In the genomic region with DNA sequence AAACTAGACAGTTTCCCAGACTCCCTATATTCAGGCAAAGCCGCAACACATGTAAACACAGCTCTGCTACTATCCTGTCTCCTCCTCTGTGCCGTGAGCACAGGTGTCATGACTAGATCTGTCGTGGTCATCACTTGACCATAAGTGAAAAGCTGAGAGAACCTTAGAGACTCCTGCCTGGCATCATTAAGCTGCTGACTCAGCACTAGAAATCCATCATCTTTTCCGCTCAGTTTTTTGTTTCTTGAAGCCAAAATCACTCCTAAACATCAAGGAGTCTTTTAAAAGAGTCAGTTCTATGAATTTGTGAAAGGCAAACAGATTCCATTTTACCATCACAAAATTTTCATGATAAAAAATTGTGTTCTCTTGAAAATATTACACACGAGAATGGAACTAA, we compare ENCODE assay signal across 5 cellular contexts.
TF ChIP-seq lines count a peak whose summit lies in the region.

No MANE protein-coding gene starts in this region.

TF ChIP-seq in A549, 52 proteins besides CTCF, POLR2A, EP300 and RAD21:
- TF ChIP-seq MAFK (IDR thresholded peaks at IDR 0.05; ENCODE audit: partially characterized antibody), result peak; percentile 89
- TF ChIP-seq, protein P1, sequence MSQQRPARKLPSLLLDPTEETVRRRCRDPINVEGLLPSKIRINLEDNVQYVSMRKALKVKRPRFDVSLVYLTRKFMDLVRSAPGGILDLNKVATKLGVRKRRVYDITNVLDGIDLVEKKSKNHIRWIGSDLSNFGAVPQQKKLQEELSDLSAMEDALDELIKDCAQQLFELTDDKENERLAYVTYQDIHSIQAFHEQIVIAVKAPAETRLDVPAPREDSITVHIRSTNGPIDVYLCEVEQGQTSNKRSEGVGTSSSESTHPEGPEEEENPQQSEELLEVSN (IDR thresholded peaks at IDR 0.05; ENCODE audit: borderline replicate concordance, low read depth), result no peak

TF ChIP-seq in IMR-90, 13 proteins besides CTCF, POLR2A, EP300 and RAD21:
- TF ChIP-seq, protein P2, sequence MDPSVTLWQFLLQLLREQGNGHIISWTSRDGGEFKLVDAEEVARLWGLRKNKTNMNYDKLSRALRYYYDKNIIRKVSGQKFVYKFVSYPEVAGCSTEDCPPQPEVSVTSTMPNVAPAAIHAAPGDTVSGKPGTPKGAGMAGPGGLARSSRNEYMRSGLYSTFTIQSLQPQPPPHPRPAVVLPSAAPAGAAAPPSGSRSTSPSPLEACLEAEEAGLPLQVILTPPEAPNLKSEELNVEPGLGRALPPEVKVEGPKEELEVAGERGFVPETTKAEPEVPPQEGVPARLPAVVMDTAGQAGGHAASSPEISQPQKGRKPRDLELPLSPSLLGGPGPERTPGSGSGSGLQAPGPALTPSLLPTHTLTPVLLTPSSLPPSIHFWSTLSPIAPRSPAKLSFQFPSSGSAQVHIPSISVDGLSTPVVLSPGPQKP (IDR thresholded peaks at IDR 0.05; ENCODE audit: borderline replicate concordance, low read depth, low read length), result no peak
- peak; percentile 95 for TF ChIP-seq MAFK (IDR thresholded peaks at IDR 0.05; ENCODE audit: low read depth, low read length)

TF ChIP-seq in GM12878, 131 proteins besides CTCF, POLR2A, EP300 and RAD21 (continues in another document):
- TF ChIP-seq, protein P3, sequence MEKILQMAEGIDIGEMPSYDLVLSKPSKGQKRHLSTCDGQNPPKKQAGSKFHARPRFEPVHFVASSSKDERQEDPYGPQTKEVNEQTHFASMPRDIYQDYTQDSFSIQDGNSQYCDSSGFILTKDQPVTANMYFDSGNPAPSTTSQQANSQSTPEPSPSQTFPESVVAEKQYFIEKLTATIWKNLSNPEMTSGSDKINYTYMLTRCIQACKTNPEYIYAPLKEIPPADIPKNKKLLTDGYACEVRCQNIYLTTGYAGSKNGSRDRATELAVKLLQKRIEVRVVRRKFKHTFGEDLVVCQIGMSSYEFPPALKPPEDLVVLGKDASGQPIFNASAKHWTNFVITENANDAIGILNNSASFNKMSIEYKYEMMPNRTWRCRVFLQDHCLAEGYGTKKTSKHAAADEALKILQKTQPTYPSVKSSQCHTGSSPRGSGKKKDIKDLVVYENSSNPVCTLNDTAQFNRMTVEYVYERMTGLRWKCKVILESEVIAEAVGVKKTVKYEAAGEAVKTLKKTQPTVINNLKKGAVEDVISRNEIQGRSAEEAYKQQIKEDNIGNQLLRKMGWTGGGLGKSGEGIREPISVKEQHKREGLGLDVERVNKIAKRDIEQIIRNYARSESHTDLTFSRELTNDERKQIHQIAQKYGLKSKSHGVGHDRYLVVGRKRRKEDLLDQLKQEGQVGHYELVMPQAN (conservative IDR thresholded peaks at IDR 0.05), result no peak
- TF ChIP-seq KDM1A (IDR thresholded peaks at IDR 0.05; ENCODE audit: borderline replicate concordance) (no peak), RCOR1 (conservative IDR thresholded peaks at IDR 0.05; ENCODE audit: low read depth, low read length) (no peak), ZZZ3 (IDR thresholded peaks at IDR 0.05; ENCODE audit: control insufficient read depth, insufficient read length, low read depth) (no peak), LARP7 (IDR thresholded peaks at IDR 0.05) (no peak), NFYA (IDR thresholded peaks at IDR 0.05; ENCODE audit: borderline replicate concordance, low read depth, low read length) (no peak), IRF4 (IDR thresholded peaks at IDR 0.05; ENCODE audit: low read depth, low read length) (no peak), MYB (IDR thresholded peaks at IDR 0.05; ENCODE audit: borderline replicate concordance, low read depth, low read length) (no peak), MTA2 (IDR thresholded peaks at IDR 0.05; ENCODE audit: low read depth) (no peak), CHD1 (IDR thresholded peaks at IDR 0.05; ENCODE audit: low read depth, low read length) (no peak), HDAC2 (IDR thresholded peaks at IDR 0.05) (no peak), TAF1 (IDR thresholded peaks at IDR 0.05; ENCODE audit: borderline replicate concordance, low read depth, low read length) (no peak), TCF7 (IDR thresholded peaks at IDR 0.05; ENCODE audit: borderline replicate concordance) (no peak), NBN (IDR thresholded peaks at IDR 0.05) (no peak), BHLHE40 (IDR thresholded peaks at IDR 0.05; ENCODE audit: borderline replicate concordance in 1 of 2, low read depth in 2 of 2, low read length in 1 of 2) (no peak), SREBF2 (IDR thresholded peaks at IDR 0.05; ENCODE audit: low read length) (no peak)
- TF ChIP-seq, protein P4, sequence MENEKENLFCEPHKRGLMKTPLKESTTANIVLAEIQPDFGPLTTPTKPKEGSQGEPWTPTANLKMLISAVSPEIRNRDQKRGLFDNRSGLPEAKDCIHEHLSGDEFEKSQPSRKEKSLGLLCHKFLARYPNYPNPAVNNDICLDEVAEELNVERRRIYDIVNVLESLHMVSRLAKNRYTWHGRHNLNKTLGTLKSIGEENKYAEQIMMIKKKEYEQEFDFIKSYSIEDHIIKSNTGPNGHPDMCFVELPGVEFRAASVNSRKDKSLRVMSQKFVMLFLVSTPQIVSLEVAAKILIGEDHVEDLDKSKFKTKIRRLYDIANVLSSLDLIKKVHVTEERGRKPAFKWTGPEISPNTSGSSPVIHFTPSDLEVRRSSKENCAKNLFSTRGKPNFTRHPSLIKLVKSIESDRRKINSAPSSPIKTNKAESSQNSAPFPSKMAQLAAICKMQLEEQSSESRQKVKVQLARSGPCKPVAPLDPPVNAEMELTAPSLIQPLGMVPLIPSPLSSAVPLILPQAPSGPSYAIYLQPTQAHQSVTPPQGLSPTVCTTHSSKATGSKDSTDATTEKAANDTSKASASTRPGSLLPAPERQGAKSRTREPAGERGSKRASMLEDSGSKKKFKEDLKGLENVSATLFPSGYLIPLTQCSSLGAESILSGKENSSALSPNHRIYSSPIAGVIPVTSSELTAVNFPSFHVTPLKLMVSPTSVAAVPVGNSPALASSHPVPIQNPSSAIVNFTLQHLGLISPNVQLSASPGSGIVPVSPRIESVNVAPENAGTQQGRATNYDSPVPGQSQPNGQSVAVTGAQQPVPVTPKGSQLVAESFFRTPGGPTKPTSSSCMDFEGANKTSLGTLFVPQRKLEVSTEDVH (IDR thresholded peaks at IDR 0.05; ENCODE audit: low read depth, partially characterized antibody), result no peak

TF ChIP-seq in H1, 55 proteins besides CTCF, POLR2A, EP300 and RAD21:
- TF ChIP-seq MAFK (IDR thresholded peaks at IDR 0.05; ENCODE audit: low read depth, low read length) (peak; percentile 75), CHD2 (IDR thresholded peaks at IDR 0.05; ENCODE audit: low read length) (no peak)

TF ChIP-seq in GM23338, 12 proteins besides CTCF, POLR2A, EP300 and RAD21:
- no peak for TF ChIP-seq NANOG (IDR thresholded peaks at IDR 0.05; ENCODE audit: borderline replicate concordance)
- no peak for TF ChIP-seq ZNF331 (CRISPR knock-in tag; IDR thresholded peaks at IDR 0.05; ENCODE audit: low read depth)
- TF ChIP-seq, protein P5, sequence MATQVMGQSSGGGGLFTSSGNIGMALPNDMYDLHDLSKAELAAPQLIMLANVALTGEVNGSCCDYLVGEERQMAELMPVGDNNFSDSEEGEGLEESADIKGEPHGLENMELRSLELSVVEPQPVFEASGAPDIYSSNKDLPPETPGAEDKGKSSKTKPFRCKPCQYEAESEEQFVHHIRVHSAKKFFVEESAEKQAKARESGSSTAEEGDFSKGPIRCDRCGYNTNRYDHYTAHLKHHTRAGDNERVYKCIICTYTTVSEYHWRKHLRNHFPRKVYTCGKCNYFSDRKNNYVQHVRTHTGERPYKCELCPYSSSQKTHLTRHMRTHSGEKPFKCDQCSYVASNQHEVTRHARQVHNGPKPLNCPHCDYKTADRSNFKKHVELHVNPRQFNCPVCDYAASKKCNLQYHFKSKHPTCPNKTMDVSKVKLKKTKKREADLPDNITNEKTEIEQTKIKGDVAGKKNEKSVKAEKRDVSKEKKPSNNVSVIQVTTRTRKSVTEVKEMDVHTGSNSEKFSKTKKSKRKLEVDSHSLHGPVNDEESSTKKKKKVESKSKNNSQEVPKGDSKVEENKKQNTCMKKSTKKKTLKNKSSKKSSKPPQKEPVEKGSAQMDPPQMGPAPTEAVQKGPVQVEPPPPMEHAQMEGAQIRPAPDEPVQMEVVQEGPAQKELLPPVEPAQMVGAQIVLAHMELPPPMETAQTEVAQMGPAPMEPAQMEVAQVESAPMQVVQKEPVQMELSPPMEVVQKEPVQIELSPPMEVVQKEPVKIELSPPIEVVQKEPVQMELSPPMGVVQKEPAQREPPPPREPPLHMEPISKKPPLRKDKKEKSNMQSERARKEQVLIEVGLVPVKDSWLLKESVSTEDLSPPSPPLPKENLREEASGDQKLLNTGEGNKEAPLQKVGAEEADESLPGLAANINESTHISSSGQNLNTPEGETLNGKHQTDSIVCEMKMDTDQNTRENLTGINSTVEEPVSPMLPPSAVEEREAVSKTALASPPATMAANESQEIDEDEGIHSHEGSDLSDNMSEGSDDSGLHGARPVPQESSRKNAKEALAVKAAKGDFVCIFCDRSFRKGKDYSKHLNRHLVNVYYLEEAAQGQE (IDR thresholded peaks at IDR 0.05; ENCODE audit: unreplicated experiment), result no peak
- no peak for TF ChIP-seq JUNB (IDR thresholded peaks at IDR 0.05; ENCODE audit: unreplicated experiment)
- TF ChIP-seq EZH2phosphoT487 (IDR thresholded peaks at IDR 0.05; ENCODE audit: unreplicated experiment), result no peak
- TF ChIP-seq STAT1 (IDR thresholded peaks at IDR 0.05; ENCODE audit: unreplicated experiment), result no peak
- no peak for TF ChIP-seq CREB1 (CRISPR knock-in tag; IDR thresholded peaks at IDR 0.05; ENCODE audit: low read depth)
- TF ChIP-seq, protein P6, sequence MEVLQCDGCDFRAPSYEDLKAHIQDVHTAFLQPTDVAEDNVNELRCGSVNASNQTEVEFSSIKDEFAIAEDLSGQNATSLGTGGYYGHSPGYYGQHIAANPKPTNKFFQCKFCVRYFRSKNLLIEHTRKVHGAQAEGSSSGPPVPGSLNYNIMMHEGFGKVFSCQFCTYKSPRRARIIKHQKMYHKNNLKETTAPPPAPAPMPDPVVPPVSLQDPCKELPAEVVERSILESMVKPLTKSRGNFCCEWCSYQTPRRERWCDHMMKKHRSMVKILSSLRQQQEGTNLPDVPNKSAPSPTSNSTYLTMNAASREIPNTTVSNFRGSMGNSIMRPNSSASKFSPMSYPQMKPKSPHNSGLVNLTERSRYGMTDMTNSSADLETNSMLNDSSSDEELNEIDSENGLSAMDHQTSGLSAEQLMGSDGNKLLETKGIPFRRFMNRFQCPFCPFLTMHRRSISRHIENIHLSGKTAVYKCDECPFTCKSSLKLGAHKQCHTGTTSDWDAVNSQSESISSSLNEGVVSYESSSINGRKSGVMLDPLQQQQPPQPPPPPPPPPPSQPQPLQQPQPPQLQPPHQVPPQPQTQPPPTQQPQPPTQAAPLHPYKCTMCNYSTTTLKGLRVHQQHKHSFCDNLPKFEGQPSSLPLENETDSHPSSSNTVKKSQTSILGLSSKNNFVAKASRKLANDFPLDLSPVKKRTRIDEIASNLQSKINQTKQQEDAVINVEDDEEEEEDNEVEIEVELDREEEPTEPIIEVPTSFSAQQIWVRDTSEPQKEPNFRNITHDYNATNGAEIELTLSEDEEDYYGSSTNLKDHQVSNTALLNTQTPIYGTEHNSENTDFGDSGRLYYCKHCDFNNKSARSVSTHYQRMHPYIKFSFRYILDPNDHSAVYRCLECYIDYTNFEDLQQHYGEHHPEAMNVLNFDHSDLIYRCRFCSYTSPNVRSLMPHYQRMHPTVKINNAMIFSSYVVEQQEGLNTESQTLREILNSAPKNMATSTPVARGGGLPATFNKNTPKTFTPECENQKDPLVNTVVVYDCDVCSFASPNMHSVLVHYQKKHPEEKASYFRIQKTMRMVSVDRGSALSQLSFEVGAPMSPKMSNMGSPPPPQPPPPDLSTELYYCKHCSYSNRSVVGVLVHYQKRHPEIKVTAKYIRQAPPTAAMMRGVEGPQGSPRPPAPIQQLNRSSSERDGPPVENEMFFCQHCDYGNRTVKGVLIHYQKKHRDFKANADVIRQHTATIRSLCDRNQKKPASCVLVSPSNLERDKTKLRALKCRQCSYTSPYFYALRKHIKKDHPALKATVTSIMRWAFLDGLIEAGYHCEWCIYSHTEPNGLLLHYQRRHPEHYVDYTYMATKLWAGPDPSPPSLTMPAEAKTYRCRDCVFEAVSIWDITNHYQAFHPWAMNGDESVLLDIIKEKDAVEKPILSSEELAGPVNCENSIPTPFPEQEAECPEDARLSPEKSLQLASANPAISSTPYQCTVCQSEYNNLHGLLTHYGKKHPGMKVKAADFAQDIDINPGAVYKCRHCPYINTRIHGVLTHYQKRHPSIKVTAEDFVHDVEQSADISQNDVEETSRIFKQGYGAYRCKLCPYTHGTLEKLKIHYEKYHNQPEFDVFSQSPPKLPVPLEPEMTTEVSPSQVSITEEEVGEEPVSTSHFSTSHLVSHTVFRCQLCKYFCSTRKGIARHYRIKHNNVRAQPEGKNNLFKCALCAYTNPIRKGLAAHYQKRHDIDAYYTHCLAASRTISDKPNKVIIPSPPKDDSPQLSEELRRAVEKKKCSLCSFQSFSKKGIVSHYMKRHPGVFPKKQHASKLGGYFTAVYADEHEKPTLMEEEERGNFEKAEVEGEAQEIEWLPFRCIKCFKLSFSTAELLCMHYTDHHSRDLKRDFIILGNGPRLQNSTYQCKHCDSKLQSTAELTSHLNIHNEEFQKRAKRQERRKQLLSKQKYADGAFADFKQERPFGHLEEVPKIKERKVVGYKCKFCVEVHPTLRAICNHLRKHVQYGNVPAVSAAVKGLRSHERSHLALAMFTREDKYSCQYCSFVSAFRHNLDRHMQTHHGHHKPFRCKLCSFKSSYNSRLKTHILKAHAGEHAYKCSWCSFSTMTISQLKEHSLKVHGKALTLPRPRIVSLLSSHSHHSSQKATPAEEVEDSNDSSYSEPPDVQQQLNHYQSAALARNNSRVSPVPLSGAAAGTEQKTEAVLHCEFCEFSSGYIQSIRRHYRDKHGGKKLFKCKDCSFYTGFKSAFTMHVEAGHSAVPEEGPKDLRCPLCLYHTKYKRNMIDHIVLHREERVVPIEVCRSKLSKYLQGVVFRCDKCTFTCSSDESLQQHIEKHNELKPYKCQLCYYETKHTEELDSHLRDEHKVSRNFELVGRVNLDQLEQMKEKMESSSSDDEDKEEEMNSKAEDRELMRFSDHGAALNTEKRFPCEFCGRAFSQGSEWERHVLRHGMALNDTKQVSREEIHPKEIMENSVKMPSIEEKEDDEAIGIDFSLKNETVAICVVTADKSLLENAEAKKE (CRISPR knock-in tag; IDR thresholded peaks at IDR 0.05), result no peak
- TF ChIP-seq EZH2 (IDR thresholded peaks at IDR 0.05; ENCODE audit: low read depth, unreplicated experiment), result no peak
- TF ChIP-seq, protein P7, sequence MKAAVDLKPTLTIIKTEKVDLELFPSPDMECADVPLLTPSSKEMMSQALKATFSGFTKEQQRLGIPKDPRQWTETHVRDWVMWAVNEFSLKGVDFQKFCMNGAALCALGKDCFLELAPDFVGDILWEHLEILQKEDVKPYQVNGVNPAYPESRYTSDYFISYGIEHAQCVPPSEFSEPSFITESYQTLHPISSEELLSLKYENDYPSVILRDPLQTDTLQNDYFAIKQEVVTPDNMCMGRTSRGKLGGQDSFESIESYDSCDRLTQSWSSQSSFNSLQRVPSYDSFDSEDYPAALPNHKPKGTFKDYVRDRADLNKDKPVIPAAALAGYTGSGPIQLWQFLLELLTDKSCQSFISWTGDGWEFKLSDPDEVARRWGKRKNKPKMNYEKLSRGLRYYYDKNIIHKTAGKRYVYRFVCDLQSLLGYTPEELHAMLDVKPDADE (IDR thresholded peaks at IDR 0.05), result no peak
- no peak for TF ChIP-seq POLR2AphosphoS5 (IDR thresholded peaks at IDR 0.05; ENCODE audit: low read depth)
- TF ChIP-seq ZNF114 (CRISPR knock-in tag; IDR thresholded peaks at IDR 0.05), result no peak
